In the genomic region with DNA sequence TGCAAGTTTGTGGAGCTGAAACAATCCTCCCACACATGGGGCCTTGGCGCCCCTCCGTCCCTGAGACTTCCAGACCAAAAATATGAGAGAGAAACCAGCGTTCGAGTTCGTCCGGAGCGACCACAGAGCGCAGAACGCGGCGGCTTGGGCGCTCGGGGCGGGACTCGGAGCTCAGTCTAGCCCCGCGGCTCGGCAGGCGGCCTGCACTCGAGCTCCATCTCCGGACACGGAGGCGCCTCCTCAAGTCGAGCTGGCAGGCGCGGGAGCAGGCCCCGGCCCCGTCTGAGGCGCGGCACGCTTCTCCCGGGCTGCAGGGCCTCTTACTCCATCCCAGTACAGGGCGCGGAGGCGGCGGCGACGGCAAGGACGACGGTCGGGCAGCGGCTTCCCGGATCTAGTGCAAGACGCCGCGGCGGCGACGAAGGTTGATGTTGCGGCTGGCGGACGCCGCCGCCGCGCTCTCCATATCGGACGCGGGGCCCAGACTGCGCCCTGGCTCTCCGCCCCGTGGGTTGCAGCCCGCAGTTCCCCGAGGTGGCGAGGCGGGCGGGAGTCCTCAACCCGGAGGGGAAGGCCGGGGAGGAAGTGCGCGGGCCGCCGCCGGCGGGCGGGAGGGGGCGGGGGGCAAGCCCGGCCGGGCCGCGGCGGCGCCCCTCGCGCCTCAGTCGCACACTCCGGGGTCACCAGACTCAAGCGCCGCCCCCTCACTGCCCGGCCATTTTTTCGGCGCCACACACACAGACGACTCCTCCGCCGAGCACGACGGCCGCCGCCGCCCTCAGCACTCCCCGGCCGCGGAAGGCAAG, we compare ENCODE assay signal across 8 cellular contexts. TPM values are rescaled to one million over a fixed set of nuclear protein-coding genes. Genes with fewer than 3 reads are reported as not detected.
DNase-seq lines count a peak whose midpoint lies in the region; ATAC-seq and TF ChIP-seq lines count a peak whose summit lies in the region.

No MANE protein-coding gene starts in this region.

- TF ChIP-seq CTCF in HEK293 (tag by site-specific recombination; IDR thresholded peaks at IDR 0.05) (no peak), kidney epithelial cell (IDR thresholded peaks at IDR 0.05; ENCODE audit: insufficient read depth, low read length, poor library complexity, severe bottlenecking) (no peak)

- H3K4me3 Mint-ChIP-seq in central memory CD8-positive, alpha-beta T cell, result peak overlapping the region; percentile 95

- H3K27me3 Mint-ChIP-seq in central memory CD8-positive, alpha-beta T cell, result no peaks in the 10 kb centered on the region

- H3K27ac ChIP-seq in HEK293 (ENCODE audit: extremely low read depth, low read depth, low read length), result peak overlapping the region; percentile 99

- POLR2A ChIA-PET in HEK293 (lab: Yijun Ruan, JAX), result interaction anchor here (0.6 to 2.7 kb wide), 9 partner anchors 7 to 1709 kb away, joined by 3 to 24 read pairs (median 7); a partner anchor contains a TSS

- DNase-seq in NCI-H524 (lab: John Stamatoyannopoulos, UW) (peak; percentile 62 to 71), NCI-H524 treated with DMSO at 0.1 percent for 48 hours (lab: John Stamatoyannopoulos, UW) (no peak), NAMALWA (ENCODE audit: low spot score) (peak; percentile 84), T-helper 9 cell (peak; percentile 76), kidney epithelial cell (ENCODE audit: low read depth) (no peak)
- peak; percentile 73 to 76 for DNase-seq in central memory CD8-positive, alpha-beta T cell (ENCODE audit: low spot score in 2 of 2)
- DNase-seq in stimulated activated CD4-positive, alpha-beta T cell treated with anti-CD3 and anti-CD28 coated beads, Interleukin-15, amount 100 ng/mL, for 48 hours (ENCODE audit: low read depth in 2 of 2), result peak; percentile 61 to 64

- peaks cover 64% of the 10 kb centered on the region for H3K4me1 Mint-ChIP-seq in central memory CD8-positive, alpha-beta T cell

- CTCF ChIA-PET in HEK293 (lab: Yijun Ruan, JAX), result no interaction called here

- H3K9me3 Mint-ChIP-seq in central memory CD8-positive, alpha-beta T cell, result no peaks in the 10 kb centered on the region

- H3K36me3 Mint-ChIP-seq in central memory CD8-positive, alpha-beta T cell (ENCODE audit: insufficient read depth), result peaks cover 51% of the 10 kb centered on the region

- ATAC-seq in central memory CD8-positive, alpha-beta T cell (replicated peaks; ENCODE audit: extremely low read depth, poor library complexity, severe bottlenecking), result peak; percentile 56

- no peaks in the 10 kb centered on the region; the same call in 1 of the 2 replicates for H3K4me1 ChIP-seq in HEK293 (ENCODE audit: control insufficient read depth, insufficient read depth, low read length)

- H3K9me3 ChIP-seq in HEK293 (ENCODE audit: control insufficient read depth, insufficient read depth, low read depth, low read length), result no peaks in the 10 kb centered on the region

- peak overlapping the region; percentile 83 for H3K4me3 ChIP-seq in HEK293 (ENCODE audit: low read depth, low read length)
- H3K4me3 ChIP-seq in kidney epithelial cell (ENCODE audit: low read depth, low read length), result peak overlapping the region; percentile 89

- H3K27me3 ChIP-seq in kidney epithelial cell (ENCODE audit: control insufficient read depth, insufficient read depth, low read length), result no peaks in the 10 kb centered on the region

- peaks cover 0 to 9% of the 10 kb centered on the region in 2 experiments; a peak in 1 of 3 replicates for H3K36me3 ChIP-seq in HEK293 (ENCODE audit: control insufficient read depth in 2 of 2, insufficient read depth in 1 of 2, low read length in 2 of 2)
- no peaks in the 10 kb centered on the region for H3K36me3 ChIP-seq in kidney epithelial cell (ENCODE audit: control insufficient read depth, insufficient read depth, low read length)

- H3K27ac Mint-ChIP-seq in central memory CD8-positive, alpha-beta T cell (ENCODE audit: low read depth), result peak overlapping the region; percentile 99

TF ChIP-seq in HEK293, 187 proteins besides CTCF, POLR2A, EP300 and RAD21 (continues in another document):
- peak; percentile 18; the same call in 1 of the 2 replicates for TF ChIP-seq KLF8 (tag by site-specific recombination; IDR thresholded peaks at IDR 0.05)
- no peak for TF ChIP-seq ZFP41 (tag by site-specific recombination; IDR thresholded peaks at IDR 0.05; ENCODE audit: borderline replicate concordance)
- TF ChIP-seq ZNF133 (tag by site-specific recombination; IDR thresholded peaks at IDR 0.05), result no peak
- TF ChIP-seq, protein P1, sequence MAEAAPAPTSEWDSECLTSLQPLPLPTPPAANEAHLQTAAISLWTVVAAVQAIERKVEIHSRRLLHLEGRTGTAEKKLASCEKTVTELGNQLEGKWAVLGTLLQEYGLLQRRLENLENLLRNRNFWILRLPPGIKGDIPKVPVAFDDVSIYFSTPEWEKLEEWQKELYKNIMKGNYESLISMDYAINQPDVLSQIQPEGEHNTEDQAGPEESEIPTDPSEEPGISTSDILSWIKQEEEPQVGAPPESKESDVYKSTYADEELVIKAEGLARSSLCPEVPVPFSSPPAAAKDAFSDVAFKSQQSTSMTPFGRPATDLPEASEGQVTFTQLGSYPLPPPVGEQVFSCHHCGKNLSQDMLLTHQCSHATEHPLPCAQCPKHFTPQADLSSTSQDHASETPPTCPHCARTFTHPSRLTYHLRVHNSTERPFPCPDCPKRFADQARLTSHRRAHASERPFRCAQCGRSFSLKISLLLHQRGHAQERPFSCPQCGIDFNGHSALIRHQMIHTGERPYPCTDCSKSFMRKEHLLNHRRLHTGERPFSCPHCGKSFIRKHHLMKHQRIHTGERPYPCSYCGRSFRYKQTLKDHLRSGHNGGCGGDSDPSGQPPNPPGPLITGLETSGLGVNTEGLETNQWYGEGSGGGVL (tag by site-specific recombination; IDR thresholded peaks at IDR 0.05), result peak; percentile 46
- peak; percentile 81; the same call in 1 of the 2 replicates for TF ChIP-seq ZBTB20 (tag by site-specific recombination; IDR thresholded peaks at IDR 0.05)
- TF ChIP-seq IKZF3 (tag by site-specific recombination; IDR thresholded peaks at IDR 0.05), result no peak
- TF ChIP-seq, protein P2, sequence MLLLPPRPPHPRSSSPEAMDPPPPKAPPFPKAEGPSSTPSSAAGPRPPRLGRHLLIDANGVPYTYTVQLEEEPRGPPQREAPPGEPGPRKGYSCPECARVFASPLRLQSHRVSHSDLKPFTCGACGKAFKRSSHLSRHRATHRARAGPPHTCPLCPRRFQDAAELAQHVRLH (tag by site-specific recombination; IDR thresholded peaks at IDR 0.05), result no peak
- TF ChIP-seq SCRT1 (tag by site-specific recombination; IDR thresholded peaks at IDR 0.05; ENCODE audit: borderline replicate concordance), result no peak
- TF ChIP-seq ZNF2 (tag by site-specific recombination; IDR thresholded peaks at IDR 0.05), result peak; percentile 39; the same call in 1 of the 2 replicates
- 0 out of 2 replicates have a peak, but pooled peaks have one; percentile 16 for TF ChIP-seq ZXDB (tag by site-specific recombination; IDR thresholded peaks at IDR 0.05)
- TF ChIP-seq ZNF76 (tag by site-specific recombination; IDR thresholded peaks at IDR 0.05; ENCODE audit: borderline replicate concordance, low read depth), result no peak
- TF ChIP-seq, protein P3, sequence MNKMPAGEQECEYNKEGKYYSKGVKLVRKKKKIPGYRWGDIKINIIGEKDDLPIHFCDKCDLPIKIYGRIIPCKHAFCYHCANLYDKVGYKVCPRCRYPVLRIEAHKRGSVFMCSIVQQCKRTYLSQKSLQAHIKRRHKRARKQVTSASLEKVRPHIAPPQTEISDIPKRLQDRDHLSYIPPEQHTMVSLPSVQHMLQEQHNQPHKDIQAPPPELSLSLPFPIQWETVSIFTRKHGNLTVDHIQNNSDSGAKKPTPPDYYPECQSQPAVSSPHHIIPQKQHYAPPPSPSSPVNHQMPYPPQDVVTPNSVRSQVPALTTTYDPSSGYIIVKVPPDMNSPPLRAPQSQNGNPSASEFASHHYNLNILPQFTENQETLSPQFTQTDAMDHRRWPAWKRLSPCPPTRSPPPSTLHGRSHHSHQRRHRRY (tag by site-specific recombination; IDR thresholded peaks at IDR 0.05), result no peak
- no peak for TF ChIP-seq BCL11A (tag by site-specific recombination; IDR thresholded peaks at IDR 0.05; ENCODE audit: low read depth)
- TF ChIP-seq, protein P4, sequence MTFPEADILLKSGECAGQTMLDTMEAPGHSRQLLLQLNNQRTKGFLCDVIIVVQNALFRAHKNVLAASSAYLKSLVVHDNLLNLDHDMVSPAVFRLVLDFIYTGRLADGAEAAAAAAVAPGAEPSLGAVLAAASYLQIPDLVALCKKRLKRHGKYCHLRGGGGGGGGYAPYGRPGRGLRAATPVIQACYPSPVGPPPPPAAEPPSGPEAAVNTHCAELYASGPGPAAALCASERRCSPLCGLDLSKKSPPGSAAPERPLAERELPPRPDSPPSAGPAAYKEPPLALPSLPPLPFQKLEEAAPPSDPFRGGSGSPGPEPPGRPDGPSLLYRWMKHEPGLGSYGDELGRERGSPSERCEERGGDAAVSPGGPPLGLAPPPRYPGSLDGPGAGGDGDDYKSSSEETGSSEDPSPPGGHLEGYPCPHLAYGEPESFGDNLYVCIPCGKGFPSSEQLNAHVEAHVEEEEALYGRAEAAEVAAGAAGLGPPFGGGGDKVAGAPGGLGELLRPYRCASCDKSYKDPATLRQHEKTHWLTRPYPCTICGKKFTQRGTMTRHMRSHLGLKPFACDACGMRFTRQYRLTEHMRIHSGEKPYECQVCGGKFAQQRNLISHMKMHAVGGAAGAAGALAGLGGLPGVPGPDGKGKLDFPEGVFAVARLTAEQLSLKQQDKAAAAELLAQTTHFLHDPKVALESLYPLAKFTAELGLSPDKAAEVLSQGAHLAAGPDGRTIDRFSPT (tag by site-specific recombination; IDR thresholded peaks at IDR 0.05), result peak; percentile 44; the same call in 1 of the 2 replicates

RNA-seq across cellular contexts. Expression of a gene that starts 0.7 kb away (rescaled TPM):
- total RNA-seq in kidney epithelial cell, result 17.5 and 19.3 TPM in 2 replicates

RNA-seq across cellular contexts. Expression of a gene that starts 54.7 kb away (rescaled TPM):
- total RNA-seq in kidney epithelial cell, result 60.9 and 63.6 TPM in 2 replicates

Comparison
In these comparisons a context has a peak if more than half of its experiments do, and no peak if none do; other contexts are left out.
1. DNase-seq: peak in NCI-H524 (2 of 2), NAMALWA (single experiment), T-helper 9 cell (single experiment), central memory CD8-positive, alpha-beta T cell (2 of 2) and stimulated activated CD4-positive, alpha-beta T cell treated with anti-CD3 and anti-CD28 coated beads, Interleukin-15, amount 100 ng/mL, for 48 hours (2 of 2); none in NCI-H524 treated with DMSO at 0.1 percent for 48 hours (single experiment) and kidney epithelial cell (single experiment).